Comparison of ENCODE assay signal across 18 cellular contexts in genomic region chrX:154350429-154351182, GRCh38. TPM values are rescaled to one million over a fixed set of nuclear protein-coding genes. Genes with fewer than 3 reads are reported as not detected.
DNase-seq lines count a peak whose midpoint lies in the region; ATAC-seq and TF ChIP-seq lines count a peak whose summit lies in the region.
"Had no signal": no experiment of that assay in that cellular context is flagged by ENCODE, and none has a peak within 500 bp of the region (broad histone marks: within the 10 kb centered on the region; RNA-seq: fewer than 3 reads in every experiment).

No MANE protein-coding gene starts in this region.

- peaks cover 86% of the 10 kb centered on the region for H3K4me1 ChIP-seq in CD8-positive, alpha-beta T cell (ENCODE audit: insufficient read depth, low read length)
- H3K4me1 ChIP-seq in duodenal mucosa (ENCODE audit: control insufficient read depth in 1 of 2, insufficient read depth in 2 of 2, low read length in 2 of 2): peaks cover 19 to 23% of the 10 kb centered on the region in 2 donors
- H3K4me1 ChIP-seq: foreskin keratinocyte had no signal

- no peak for TF ChIP-seq CTCF in CD8-positive, alpha-beta T cell (IDR thresholded peaks at IDR 0.05)

- no peaks in the 10 kb centered on the region for H3K9me3 ChIP-seq in CD8-positive, alpha-beta T cell (ENCODE audit: low read length)
- no peaks in the 10 kb centered on the region for H3K9me3 ChIP-seq in duodenal mucosa (ENCODE audit: control insufficient read depth in 1 of 2, low read length in 2 of 2)
- H3K9me3 ChIP-seq: tibial artery had no signal

- POLR2A ChIA-PET in CD8-positive, alpha-beta T cell (lab: Charles Lee): interaction anchor here (0.6 to 1.3 kb wide), 3 partner anchors 18 to 20 kb away, joined by 3 to 7 read pairs (median 4); no protein-coding TSS in a partner anchor

- H3K27me3 ChIP-seq in CD8-positive, alpha-beta T cell (ENCODE audit: insufficient read depth, low read length): no peaks in the 10 kb centered on the region
- H3K27me3 ChIP-seq in duodenal mucosa (ENCODE audit: control insufficient read depth in 1 of 2, insufficient read depth in 2 of 2, low read length in 2 of 2): no peaks in the 10 kb centered on the region
- H3K27me3 ChIP-seq: foreskin keratinocyte, tibial artery had no signal

- peak overlapping the region; percentile 48 to 54 for H3K9ac ChIP-seq in duodenal mucosa (ENCODE audit: low read depth in 1 of 2, low read length in 2 of 2)

- H3K4me3 Mint-ChIP-seq in CD8-positive, alpha-beta T cell: peak overlapping the region; percentile 22
- no peak overlapping the region for H3K4me3 Mint-ChIP-seq in natural killer cell treated with Interleukin-12 subunit alpha and Interleukin-12 subunit beta and Interleukin-15 and Interleukin-18, amount 100 ng/mL, for 72 hours
- H3K4me3 Mint-ChIP-seq: endodermal cell had no signal

- CTCF ChIA-PET in CD8-positive, alpha-beta T cell (lab: Charles Lee): interaction anchor here (1.6 kb wide), 1 partner anchor 17 kb away, joined by 3 read pairs; no protein-coding TSS in a partner anchor

- peaks cover 45% of the 10 kb centered on the region for H3K36me3 ChIP-seq in CD8-positive, alpha-beta T cell (ENCODE audit: insufficient read depth, low read length)
- peaks cover 5 to 26% of the 10 kb centered on the region in 2 donors for H3K36me3 ChIP-seq in duodenal mucosa (ENCODE audit: control insufficient read depth in 1 of 2, insufficient read depth in 2 of 2, low read length in 2 of 2)

- peak in 1 of 7 experiments; percentile 9 for DNase-seq in CD8-positive, alpha-beta T cell
- peak; percentile 4 for DNase-seq in HCEC 1CT
- peak; percentile 57 for DNase-seq in natural killer cell treated with Interleukin-12 subunit alpha and Interleukin-12 subunit beta and Interleukin-15 and Interleukin-18, amount 100 ng/mL, for 72 hours (ENCODE audit: low spot score)
- no peak for DNase-seq in SK-N-DZ (ENCODE audit: low spot score)
- no peak for DNase-seq in NCI-H510A (lab: John Stamatoyannopoulos, UW)
- DNase-seq: endodermal cell, foreskin keratinocyte, NCI-H187 treated with DMSO at 0.1 percent for 48 hours, NCI-H524 treated with DMSO at 0.1 percent for 48 hours, PC-3 had no signal

- H3K9me3 Mint-ChIP-seq in CD8-positive, alpha-beta T cell: no peaks in the 10 kb centered on the region
- no peaks in the 10 kb centered on the region for H3K9me3 Mint-ChIP-seq in natural killer cell treated with Interleukin-12 subunit alpha and Interleukin-12 subunit beta and Interleukin-15 and Interleukin-18, amount 100 ng/mL, for 72 hours

- H3K27ac Mint-ChIP-seq in CD8-positive, alpha-beta T cell: peak overlapping the region; percentile 87
- no peak overlapping the region for H3K27ac Mint-ChIP-seq in natural killer cell treated with Interleukin-12 subunit alpha and Interleukin-12 subunit beta and Interleukin-15 and Interleukin-18, amount 100 ng/mL, for 72 hours
- H3K27ac Mint-ChIP-seq: endodermal cell had no signal

- peak overlapping the region; percentile 15 for H3K4me3 ChIP-seq in CD8-positive, alpha-beta T cell (ENCODE audit: low read depth, low read length)
- H3K4me3 ChIP-seq in duodenal mucosa (ENCODE audit: low read depth in 1 of 2, low read length in 2 of 2): peak overlapping the region in 1 of 2 donors; percentile 15
- H3K4me3 ChIP-seq: BLaER1 treated with 17β-estradiol and CSF1 and Interleukin-3, amounts not matched to agents 10 nM and 100 nM; GM12878; tibial artery had no signal

- H3K27me3 Mint-ChIP-seq in CD8-positive, alpha-beta T cell (ENCODE audit: low read depth): no peaks in the 10 kb centered on the region
- H3K27me3 Mint-ChIP-seq in natural killer cell treated with Interleukin-12 subunit alpha and Interleukin-12 subunit beta and Interleukin-15 and Interleukin-18, amount 100 ng/mL, for 72 hours: no peaks in the 10 kb centered on the region

- ATAC-seq in CD8-positive, alpha-beta T cell: no peak
- no peak for ATAC-seq in natural killer cell treated with Interleukin-12 subunit alpha and Interleukin-12 subunit beta and Interleukin-15 and Interleukin-18, amount 100 ng/mL, for 72 hours
- no peak for ATAC-seq in HG03175 (IDR thresholded peaks at IDR 0.05; ENCODE audit: unreplicated experiment)
- ATAC-seq: foreskin keratinocyte, GM12878, PC-3 had no signal

- intact Hi-C loops in CD8-positive, alpha-beta T cell (cut with DNase I, micrococcal nuclease): no loop called here

- H3K4me1 Mint-ChIP-seq in CD8-positive, alpha-beta T cell (ENCODE audit: low read depth): peaks cover 42% of the 10 kb centered on the region
- H3K4me1 Mint-ChIP-seq in natural killer cell treated with Interleukin-12 subunit alpha and Interleukin-12 subunit beta and Interleukin-15 and Interleukin-18, amount 100 ng/mL, for 72 hours (ENCODE audit: low read depth in 2 of 2): peaks cover 13 to 38% of the 10 kb centered on the region in 2 donors

- peak overlapping the region; percentile 37 for H3K27ac ChIP-seq in CD8-positive, alpha-beta T cell (ENCODE audit: low read depth, low read length)
- H3K27ac ChIP-seq in duodenal mucosa (ENCODE audit: low read depth, low read length): peak overlapping the region; percentile 32
- H3K27ac ChIP-seq: BLaER1 treated with 17β-estradiol and CSF1 and Interleukin-3, amounts not matched to agents 10 nM and 100 nM; foreskin keratinocyte had no signal

- H3K36me3 Mint-ChIP-seq in CD8-positive, alpha-beta T cell: peaks cover 49% of the 10 kb centered on the region
- no peaks in the 10 kb centered on the region for H3K36me3 Mint-ChIP-seq in natural killer cell treated with Interleukin-12 subunit alpha and Interleukin-12 subunit beta and Interleukin-15 and Interleukin-18, amount 100 ng/mL, for 72 hours

RNA-seq across cellular contexts. Expression of gene FLNA, which starts 23.8 kb away (rescaled TPM):
- 1,000 to 10,000 TPM; 1,274 to 1,333 TPM for total RNA-seq in CD8-positive, alpha-beta T cell
- total RNA-seq in natural killer cell treated with Interleukin-12 subunit alpha and Interleukin-12 subunit beta and Interleukin-15 and Interleukin-18, amount 100 ng/mL, for 72 hours: 100 to 1,000 TPM; 574 to 727 TPM
- 118 and 164 TPM in 2 replicates for polyA plus RNA-seq in SK-N-DZ (2014; cell fraction: cytosol; rRNA removed)
- polyA plus RNA-seq in SK-N-DZ (2014; cell fraction: nucleus; rRNA removed): 267 and 369 TPM in 2 replicates

RNA-seq across cellular contexts. Expression of gene EMD, which starts 28.5 kb away (rescaled TPM):
- total RNA-seq in CD8-positive, alpha-beta T cell: 100 to 1,000 TPM; 176 TPM
- total RNA-seq in natural killer cell treated with Interleukin-12 subunit alpha and Interleukin-12 subunit beta and Interleukin-15 and Interleukin-18, amount 100 ng/mL, for 72 hours: 10 to 100 TPM; 49.2 to 61.9 TPM
- 76.3 and 77.9 TPM in 2 replicates for polyA plus RNA-seq in SK-N-DZ (2014; cell fraction: cytosol; rRNA removed)
- 63.6 and 71.0 TPM in 2 replicates for polyA plus RNA-seq in SK-N-DZ (2014; cell fraction: nucleus; rRNA removed)

RNA-seq across cellular contexts. Expression of gene RPL10, which starts 47.6 kb away (rescaled TPM):
- 1,000 to 10,000 TPM; 6,105 to 6,263 TPM for total RNA-seq in CD8-positive, alpha-beta T cell
- 1,000 to 10,000 TPM; 1,953 to 2,194 TPM for total RNA-seq in natural killer cell treated with Interleukin-12 subunit alpha and Interleukin-12 subunit beta and Interleukin-15 and Interleukin-18, amount 100 ng/mL, for 72 hours
- 4,718 and 5,431 TPM in 2 replicates for polyA plus RNA-seq in SK-N-DZ (2014; cell fraction: cytosol; rRNA removed)
- 2,533 and 5,089 TPM in 2 replicates for polyA plus RNA-seq in SK-N-DZ (2014; cell fraction: nucleus; rRNA removed)

RNA-seq across cellular contexts. Expression of gene TKTL1, which starts 55.0 kb away (rescaled TPM):
- total RNA-seq in CD8-positive, alpha-beta T cell: 1 to 10 TPM in 1 of 2 experiments, under 1 TPM in 1; 1.00 to 1.3 TPM
- total RNA-seq in natural killer cell treated with Interleukin-12 subunit alpha and Interleukin-12 subunit beta and Interleukin-15 and Interleukin-18, amount 100 ng/mL, for 72 hours: 1 to 10 TPM; 3.0 to 4.1 TPM
- 1.1 TPM in 1 of 2 replicates, not detected in the other for polyA plus RNA-seq in SK-N-DZ (2014; cell fraction: cytosol; rRNA removed)
- 0.28 TPM in 1 of 2 replicates, not detected in the other for polyA plus RNA-seq in SK-N-DZ (2014; cell fraction: nucleus; rRNA removed)
- total RNA-seq: endodermal cell, foreskin keratinocyte, GM12878, mucosa of gallbladder, PC-3 had no signal
- polyA plus RNA-seq: foreskin keratinocyte had no signal

RNA-seq across cellular contexts. Expression of gene TEX28, which starts 55.7 kb away (rescaled TPM):
- not detected for total RNA-seq in CD8-positive, alpha-beta T cell
- not detected for total RNA-seq in natural killer cell treated with Interleukin-12 subunit alpha and Interleukin-12 subunit beta and Interleukin-15 and Interleukin-18, amount 100 ng/mL, for 72 hours
- not detected in 2 replicates for polyA plus RNA-seq in SK-N-DZ (2014; cell fraction: cytosol; rRNA removed)
- polyA plus RNA-seq in SK-N-DZ (2014; cell fraction: nucleus; rRNA removed): not detected in 2 replicates
- total RNA-seq: Daoy, endodermal cell, foreskin keratinocyte, GM12878, mucosa of gallbladder, posterior vena cava had no signal
- polyA plus RNA-seq: foreskin keratinocyte, GM12878 had no signal

Comparison
In these comparisons a context has a peak if more than half of its experiments do, and no peak if none do; other contexts are left out.
1. DNase-seq: peak in HCEC 1CT (single experiment) and natural killer cell treated with Interleukin-12 subunit alpha and Interleukin-12 subunit beta and Interleukin-15 and Interleukin-18, amount 100 ng/mL, for 72 hours (single experiment); none in SK-N-DZ (single experiment) and NCI-H510A (single experiment).